In genomic region chr2:25570161-25570840, GRCh38 we compare ENCODE assay signal across 21 cellular contexts.
DNase-seq lines count a peak whose midpoint lies in the region; ATAC-seq and TF ChIP-seq lines count a peak whose summit lies in the region.
"Had no signal": no experiment of that assay in that cellular context is flagged by ENCODE, and none has a peak within 500 bp of the region (broad histone marks: within the 10 kb centered on the region; RNA-seq: fewer than 3 reads in every experiment).

No MANE protein-coding gene starts in this region.

- H3K36me3 ChIP-seq in spleen = peaks cover 0 to 9% (median 0%) of the 10 kb centered on the region in 6 donors
- no peaks in the 10 kb centered on the region for H3K36me3 ChIP-seq in ascending aorta

- H3K4me1 Mint-ChIP-seq in activated T-cell treated with anti-CD3 and anti-CD28 coated beads, Interleukin-2, amount 50 U/mL, for 4 hours (ENCODE audit: low read depth) = peaks cover 5% of the 10 kb centered on the region

- no peaks in the 10 kb centered on the region for H3K9me3 Mint-ChIP-seq in activated T-cell treated with anti-CD3 and anti-CD28 coated beads, Interleukin-2, amount 50 U/mL, for 4 hours
- H3K9me3 Mint-ChIP-seq: activated naive CD4-positive, alpha-beta T cell treated with anti-CD3 and anti-CD28 coated beads, Interleukin-2, amount 50 U/mL, for 72 hours; CD14-positive monocyte; stimulated activated memory B cell treated with anti-CD40 and anti-IgM and Interleukin-4, amounts not matched to agents 10 μg/mL and 1 μg/mL and 100 μg/mL, for 72 hours had no signal

- ATAC-seq in activated T-cell treated with anti-CD3 and anti-CD28 coated beads, Interleukin-2, amount 50 U/mL, for 4 hours = no peak
- ATAC-seq: activated CD8-positive, alpha-beta memory T cell treated with anti-CD3 and anti-CD28 coated beads, Interleukin-2, amount 10 ng/mL, durations not matched to agents 7 days and 5 days; activated naive CD4-positive, alpha-beta T cell treated with anti-CD3 and anti-CD28 coated beads, Interleukin-2, amount 50 U/mL, for 72 hours; stimulated activated memory B cell treated with anti-CD40 and anti-IgM and Interleukin-4, amounts not matched to agents 10 μg/mL and 1 μg/mL and 100 μg/mL, for 72 hours had no signal

- H3K4me3 ChIP-seq in LNCaP clone FGC (ENCODE audit: low read depth, low read length) (no peak overlapping the region), spleen (no peak overlapping the region), ascending aorta (no peak overlapping the region)

- WGBS in spleen, 5 donors = 60 to 77% (median 68%) methylated on average over 3 of the region's 3 CpGs

- H3K27me3 ChIP-seq in spleen (replicated peaks in 1 of 7) (no peaks in the 10 kb centered on the region), ascending aorta (no peaks in the 10 kb centered on the region)

- H3K9me3 ChIP-seq in spleen (no peaks in the 10 kb centered on the region), ascending aorta (no peaks in the 10 kb centered on the region)

- TF ChIP-seq CTCF in LNCaP clone FGC (IDR thresholded peaks at IDR 0.05; ENCODE audit: control insufficient read depth, extremely low read depth, insufficient read depth) = no peak
- no peak for TF ChIP-seq CTCF in spleen (IDR thresholded peaks at IDR 0.05 in 8 of 11, conservative IDR thresholded peaks at IDR 0.05 in 3 of 11)
- TF ChIP-seq CTCF in ascending aorta (IDR thresholded peaks at IDR 0.05) = no peak

- DNase-seq in LNCaP clone FGC (ENCODE audit: low read depth) (peak; percentile 44), dermis blood vessel endothelial cell (peak; percentile 78), kidney glomerular epithelial cell (lab: John Stamatoyannopoulos, UW) (peak; percentile 19), spleen (no peak), ascending aorta (ENCODE audit: low spot score in 2 of 2) (no peak)
- no peak for DNase-seq in activated T-cell treated with anti-CD3 and anti-CD28 coated beads, Interleukin-2, amount 50 U/mL, for 4 hours
- no peak for DNase-seq in stimulated activated naive CD4-positive, alpha-beta T cell (lab: John Stamatoyannopoulos, UW)
- DNase-seq: activated CD4-positive, alpha-beta T cell treated with anti-CD3 and anti-CD28 coated beads, Interleukin-2, amount 50 U/mL, for 1 hour; activated CD8-positive, alpha-beta memory T cell treated with anti-CD3 and anti-CD28 coated beads, Interleukin-2, amount 10 ng/mL, durations not matched to agents 7 days and 5 days; mammary epithelial cell; NCI-H1417; NCI-H2107; NCI-H446; Right ventricle myocardium superior; small intestine; stimulated activated CD4-positive, alpha-beta T cell treated with anti-CD3 and anti-CD28 coated beads, Interleukin-2, amount 100 ng/mL, for 48 hours had no signal

- H3K27me3 Mint-ChIP-seq in activated T-cell treated with anti-CD3 and anti-CD28 coated beads, Interleukin-2, amount 50 U/mL, for 4 hours (ENCODE audit: low read depth) = no peaks in the 10 kb centered on the region
- H3K27me3 Mint-ChIP-seq: activated CD8-positive, alpha-beta memory T cell treated with anti-CD3 and anti-CD28 coated beads, Interleukin-2, amount 10 ng/mL, durations not matched to agents 7 days and 5 days; progenitor cell of endocrine pancreas; stimulated activated memory B cell treated with anti-CD40 and anti-IgM and Interleukin-4, amounts not matched to agents 10 μg/mL and 1 μg/mL and 100 μg/mL, for 72 hours had no signal

- peak overlapping the region in 6 of 8 donors; percentile 18 to 49 (median 32) for H3K27ac ChIP-seq in spleen
- no peak overlapping the region for H3K27ac ChIP-seq in ascending aorta
- H3K27ac ChIP-seq: VCaP had no signal

- H3K4me3 Mint-ChIP-seq in activated T-cell treated with anti-CD3 and anti-CD28 coated beads, Interleukin-2, amount 50 U/mL, for 4 hours = no peak overlapping the region
- H3K4me3 Mint-ChIP-seq: activated CD8-positive, alpha-beta memory T cell treated with anti-CD3 and anti-CD28 coated beads, Interleukin-2, amount 10 ng/mL, durations not matched to agents 7 days and 5 days; CD14-positive monocyte; stimulated activated memory B cell treated with anti-CD40 and anti-IgM and Interleukin-4, amounts not matched to agents 10 μg/mL and 1 μg/mL and 100 μg/mL, for 72 hours had no signal

- peaks cover 19% of the 10 kb centered on the region for H3K36me3 Mint-ChIP-seq in activated T-cell treated with anti-CD3 and anti-CD28 coated beads, Interleukin-2, amount 50 U/mL, for 4 hours (ENCODE audit: insufficient read depth)
- H3K36me3 Mint-ChIP-seq: activated naive CD4-positive, alpha-beta T cell treated with anti-CD3 and anti-CD28 coated beads, Interleukin-2, amount 50 U/mL, for 72 hours had no signal

- no peak for TF ChIP-seq POLR2A in spleen (IDR thresholded peaks at IDR 0.05)

- H3K4me1 ChIP-seq in spleen (peaks cover 17 to 43% (median 21%) of the 10 kb centered on the region in 6 donors), ascending aorta (no peaks in the 10 kb centered on the region)

- intact Hi-C loops in spleen (cut with DNase I; ENCODE audit: low total_unique reads) = no loop called here
- intact Hi-C loops in ascending aorta (cut with DNase I) = no loop called here

Comparison
In these comparisons a context has a peak if more than half of its experiments do, and no peak if none do; other contexts are left out.
1. DNase-seq: peak in LNCaP clone FGC (single experiment), dermis blood vessel endothelial cell (single experiment) and kidney glomerular epithelial cell (single experiment); none in spleen (single experiment), activated T-cell treated with anti-CD3 and anti-CD28 coated beads, Interleukin-2, amount 50 U/mL, for 4 hours (single experiment), ascending aorta (0 of 2) and stimulated activated naive CD4-positive, alpha-beta T cell (0 of 6).
2. H3K27ac ChIP-seq: peak in spleen (6 of 8); none in ascending aorta (0 of 2).